1 cellular context compared by ENCODE assay signal in genomic region chr13:21671793-21672680, GRCh38.
A peak's percentile ranks its signal among the peaks of the same experiment; 100 is the strongest.
TF ChIP-seq lines count a peak whose summit lies in the region.

No MANE protein-coding gene starts in this region.

TF ChIP-seq in H1, 55 proteins besides CTCF, POLR2A, EP300 and RAD21:
- TF ChIP-seq FOSL1 (IDR thresholded peaks at IDR 0.05; ENCODE audit: insufficient read depth, low read depth, low read length) = no peak
- no peak for TF ChIP-seq SIN3A (conservative IDR thresholded peaks at IDR 0.05 in 1 of 2, IDR thresholded peaks at IDR 0.05 in 1 of 2; ENCODE audit: low read depth in 1 of 2, low read length in 2 of 2)
- peak; percentile 14 for TF ChIP-seq EZH2 (IDR thresholded peaks at IDR 0.05; ENCODE audit: low read depth, low read length, severe bottlenecking)
- TF ChIP-seq KDM4A (IDR thresholded peaks at IDR 0.05; ENCODE audit: low read depth, low read length, severe bottlenecking) = no peak
- TF ChIP-seq SP1 (IDR thresholded peaks at IDR 0.05; ENCODE audit: low read depth, low read length) = no peak
- no peak for TF ChIP-seq CBX8 (IDR thresholded peaks at IDR 0.05; ENCODE audit: borderline replicate concordance, low read depth, low read length)
